ENCODE assay signal across 16 cellular contexts in the genomic region with DNA sequence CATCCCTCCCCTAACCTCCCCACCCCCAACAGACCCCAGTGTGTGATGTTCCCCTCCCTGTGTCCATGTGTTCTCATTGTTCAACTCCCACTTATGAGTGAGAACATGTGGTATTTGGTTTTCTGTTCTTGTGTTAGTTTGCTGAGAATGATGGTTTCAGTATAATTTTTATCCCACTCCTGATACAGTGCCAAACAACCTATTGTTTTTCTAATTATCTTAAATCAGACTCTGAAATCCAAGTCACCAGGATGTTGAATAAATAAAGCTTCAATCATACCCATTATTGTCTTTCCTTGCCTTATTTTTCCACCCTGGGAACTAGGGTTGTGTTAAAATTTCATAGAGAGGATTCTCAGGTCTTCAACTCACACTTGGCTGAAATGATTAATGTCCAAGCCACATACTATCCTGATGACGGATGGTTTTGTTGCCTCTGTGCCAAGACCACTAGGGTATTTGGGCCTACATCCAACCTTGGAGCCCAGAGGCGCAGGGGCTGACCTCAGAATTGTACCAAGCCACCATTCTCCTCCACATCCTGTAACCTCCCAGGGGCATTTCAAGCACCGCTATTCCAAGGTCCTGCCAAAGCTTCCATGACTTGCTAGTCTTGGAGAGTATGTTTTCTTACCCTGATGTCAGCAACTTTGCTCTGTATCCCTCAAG.
DNase-seq lines count a peak whose midpoint lies in the region; ATAC-seq and TF ChIP-seq lines count a peak whose summit lies in the region.
"Had no signal": no experiment of that assay in that cellular context is flagged by ENCODE, and none has a peak within 500 bp of the region (broad histone marks: within the 10 kb centered on the region; RNA-seq: fewer than 3 reads in every experiment).

No MANE protein-coding gene starts in this region.

- CTCF ChIA-PET in WTC11 (lab: Charles Lee) = interaction anchor here (2.1 kb wide), 1 partner anchor 10 kb away, joined by 13 read pairs; no protein-coding TSS in a partner anchor

- H3K4me1 Mint-ChIP-seq in WTC11 = peaks cover 34% of the 10 kb centered on the region
- H3K4me1 Mint-ChIP-seq in activated T-helper 17 cell treated with anti-CD3 and anti-CD28 coated beads, Interleukin-2, amount 50 U/mL, for 72 hours = no peaks in the 10 kb centered on the region
- H3K4me1 Mint-ChIP-seq: CD4-positive, CD25-positive, alpha-beta regulatory T cell had no signal

- H3K9me3 Mint-ChIP-seq in WTC11 = no peaks in the 10 kb centered on the region; the same call in 1 of the 2 replicates
- no peaks in the 10 kb centered on the region for H3K9me3 Mint-ChIP-seq in activated T-helper 17 cell treated with anti-CD3 and anti-CD28 coated beads, Interleukin-2, amount 50 U/mL, for 72 hours
- H3K9me3 Mint-ChIP-seq: memory B cell had no signal

- POLR2A ChIA-PET in WTC11 (lab: Charles Lee) = no interaction called here

- TF ChIP-seq CTCF in WTC11 (IDR thresholded peaks at IDR 0.05) = no peak
- TF ChIP-seq CTCF in fibroblast of villous mesenchyme (IDR thresholded peaks at IDR 0.05; ENCODE audit: insufficient read depth, low read depth, low read length) = no peak
- no peak for TF ChIP-seq CTCF in GM13977 (IDR thresholded peaks at IDR 0.05; ENCODE audit: extremely low read depth, insufficient read depth, missing control alignments)

- H3K27ac Mint-ChIP-seq in WTC11 = no peak overlapping the region
- H3K27ac Mint-ChIP-seq in activated T-helper 17 cell treated with anti-CD3 and anti-CD28 coated beads, Interleukin-2, amount 50 U/mL, for 72 hours = no peak overlapping the region
- H3K27ac Mint-ChIP-seq: CD4-positive, CD25-positive, alpha-beta regulatory T cell; type B pancreatic cell had no signal

- ATAC-seq in WTC11 (peak; percentile 56), GM18519 (IDR thresholded peaks at IDR 0.05; ENCODE audit: low FRiP score, unreplicated experiment) (no peak)
- no peak for ATAC-seq in activated T-helper 17 cell treated with anti-CD3 and anti-CD28 coated beads, Interleukin-2, amount 50 U/mL, for 72 hours (replicated peaks)
- ATAC-seq: HCT116, right lobe of liver had no signal

- H3K36me3 Mint-ChIP-seq in WTC11 = no peaks in the 10 kb centered on the region
- no peaks in the 10 kb centered on the region for H3K36me3 Mint-ChIP-seq in activated T-helper 17 cell treated with anti-CD3 and anti-CD28 coated beads, Interleukin-2, amount 50 U/mL, for 72 hours (ENCODE audit: low read depth)
- H3K36me3 Mint-ChIP-seq: CD4-positive, CD25-positive, alpha-beta regulatory T cell; type B pancreatic cell had no signal

- in situ Hi-C loops in GM13977 (cut with MboI; ENCODE audit: low pct_unique_long_range_greater_than_20kb, low sequenced_read_pairs, unreplicated experiment) = no loop called here

- no peak overlapping the region for H3K4me3 ChIP-seq in fibroblast of villous mesenchyme (ENCODE audit: low read depth, low read length)
- H3K4me3 ChIP-seq: right lobe of liver had no signal

- H3K27me3 Mint-ChIP-seq in WTC11 (ENCODE audit: low read depth) = no peaks in the 10 kb centered on the region
- H3K27me3 Mint-ChIP-seq in activated T-helper 17 cell treated with anti-CD3 and anti-CD28 coated beads, Interleukin-2, amount 50 U/mL, for 72 hours = no peaks in the 10 kb centered on the region
- H3K27me3 Mint-ChIP-seq: CD4-positive, CD25-positive, alpha-beta regulatory T cell; memory B cell; type B pancreatic cell had no signal

- no peak overlapping the region for H3K4me3 Mint-ChIP-seq in WTC11
- no peak overlapping the region for H3K4me3 Mint-ChIP-seq in activated T-helper 17 cell treated with anti-CD3 and anti-CD28 coated beads, Interleukin-2, amount 50 U/mL, for 72 hours
- H3K4me3 Mint-ChIP-seq: CD4-positive, CD25-positive, alpha-beta regulatory T cell; memory B cell; type B pancreatic cell had no signal

- peak; percentile 83 for DNase-seq in GM04503 (ENCODE audit: low read depth)
- no peak for DNase-seq in WTC11 (ENCODE audit: low spot score)
- peak; percentile 62 for DNase-seq in fibroblast of villous mesenchyme (ENCODE audit: low read depth)
- peak; percentile 56 for DNase-seq in pulmonary artery endothelial cell (ENCODE audit: low read depth, low spot score)
- no peak for DNase-seq in NOMO-1 treated with DMSO at 0.1 percent for 48 hours (lab: John Stamatoyannopoulos, UW; ENCODE audit: unreplicated experiment)
- no peak for DNase-seq in GM13977 (ENCODE audit: low spot score)
- DNase-seq: CD4-positive, CD25-positive, alpha-beta regulatory T cell; central memory CD4-positive, alpha-beta T cell; NCI-H2171; right lobe of liver; SIG-M5 had no signal

TF ChIP-seq in WTC11, 78 proteins besides CTCF, POLR2A, EP300 and RAD21:
- TF ChIP-seq OVOL2 (CRISPR knock-in tag; IDR thresholded peaks at IDR 0.05; ENCODE audit: borderline replicate concordance) (no peak), TCF7 (CRISPR knock-in tag; IDR thresholded peaks at IDR 0.05; ENCODE audit: low read depth) (no peak), ATF3 (CRISPR knock-in tag; conservative IDR thresholded peaks at IDR 0.05) (no peak), ZNF317 (CRISPR knock-in tag; IDR thresholded peaks at IDR 0.05; ENCODE audit: borderline replicate concordance, low read depth) (no peak)

Comparison
In these comparisons a context has a peak if more than half of its experiments do, and no peak if none do; other contexts are left out.
1. DNase-seq: peak in GM04503 (single experiment), fibroblast of villous mesenchyme (single experiment) and pulmonary artery endothelial cell (single experiment); none in WTC11 (single experiment), NOMO-1 treated with DMSO at 0.1 percent for 48 hours (single experiment) and GM13977 (single experiment).